ENCODE assay signal across 8 cellular contexts in genomic region chr7:21426958-21427860, GRCh38. TPM values are rescaled to one million over a fixed set of nuclear protein-coding genes. Genes with fewer than 3 reads are reported as not detected.
DNase-seq lines count a peak whose midpoint lies in the region; ATAC-seq, FAIRE-seq and TF ChIP-seq lines count a peak whose summit lies in the region.

No MANE protein-coding gene starts in this region.

- H3K27me3 ChIP-seq in rectal smooth muscle tissue (ENCODE audit: control insufficient read depth, insufficient read depth, low read length) (no peaks in the 10 kb centered on the region), aorta (ENCODE audit: control insufficient read depth in 1 of 2, insufficient read depth in 2 of 2, low read length in 1 of 2) (no peaks in the 10 kb centered on the region)

- H3K9ac ChIP-seq in rectal smooth muscle tissue (ENCODE audit: low read length) = peak overlapping the region; percentile 50

- H3K4me3 ChIP-seq in astrocyte of the cerebellum (ENCODE audit: low read depth, low read length) (peak overlapping the region; percentile 93), rectal smooth muscle tissue (ENCODE audit: low read length) (peak overlapping the region; percentile 79), aorta (ENCODE audit: low read length in 2 of 2) (peak overlapping the region; percentile 48 to 91)

- H3K36me3 ChIP-seq in rectal smooth muscle tissue (ENCODE audit: control insufficient read depth, insufficient read depth, low read length) (no peaks in the 10 kb centered on the region), aorta (ENCODE audit: control insufficient read depth in 1 of 2, insufficient read depth in 2 of 2, low read length in 1 of 2) (no peaks in the 10 kb centered on the region)

- H3K27ac ChIP-seq in rectal smooth muscle tissue (ENCODE audit: low read depth, low read length) (peak overlapping the region; percentile 83), aorta (ENCODE audit: low read depth in 1 of 2, low read length in 2 of 2) (peak overlapping the region; percentile 89 to 92)

- ATAC-seq in HG02973 (IDR thresholded peaks at IDR 0.05; ENCODE audit: unreplicated experiment) (peak; percentile 76), aorta (ENCODE audit: low FRiP score) (peak; percentile 97)

- FAIRE-seq in GM18507 (lab: Jason Lieb, UNC) = peak; percentile 97

- WGBS in aorta, 2 donors = 0 to 1% methylated on average over 58 to 78 of the region's 78 CpGs

- TF ChIP-seq CTCF in astrocyte of the cerebellum (IDR thresholded peaks at IDR 0.05; ENCODE audit: low read depth, low read length, missing control alignments) = peak; percentile 7

- intact Hi-C loops in aorta (cut with DNase I) = loop anchor here in 1 of 2 donors (10.0 kb wide), 1 partner anchor 658 kb away; no protein-coding TSS in a partner anchor

- no peaks in the 10 kb centered on the region for H3K9me3 ChIP-seq in aorta (ENCODE audit: control insufficient read depth, low read length)

- DNase-seq in GM18507 (ENCODE audit: extremely low spot score, insufficient read length, low read depth) (peak; percentile 93), NCI-H1930 (lab: John Stamatoyannopoulos, UW) (peak; percentile 95 to 97), T-helper 22 cell (ENCODE audit: low read depth) (peak; percentile 99), astrocyte of the cerebellum (ENCODE audit: low read depth) (peak; percentile 94), hepatic stellate cell (ENCODE audit: low spot score) (peak; percentile 97), aorta (peak; percentile 100)

- in situ Hi-C loops in astrocyte of the cerebellum (cut with HindIII; ENCODE audit: low sequenced_read_pairs) = no loop called here

- H3K4me1 ChIP-seq in rectal smooth muscle tissue (ENCODE audit: control insufficient read depth, insufficient read depth, low read length) = peaks cover 7% of the 10 kb centered on the region
- peaks cover 0 to 4% of the 10 kb centered on the region in 2 donors for H3K4me1 ChIP-seq in aorta (ENCODE audit: control insufficient read depth in 1 of 2, insufficient read depth in 2 of 2, low read length in 2 of 2)

RNA-seq across cellular contexts. Expression of gene SP4, which starts 0.7 kb away (rescaled TPM):
- total RNA-seq in aorta = 1 to 10 TPM; 7.6 to 8.3 TPM
- 1 to 10 TPM; 1.0 to 2.7 TPM for polyA plus RNA-seq in aorta

Comparison
In these comparisons a context has a peak if more than half of its experiments do, and no peak if none do; other contexts are left out.
1. Peak in every context shown above with its lines: DNase-seq, ATAC-seq, H3K4me3 ChIP-seq and H3K27ac ChIP-seq.